8 cellular contexts compared by ENCODE assay signal in the genomic region with DNA sequence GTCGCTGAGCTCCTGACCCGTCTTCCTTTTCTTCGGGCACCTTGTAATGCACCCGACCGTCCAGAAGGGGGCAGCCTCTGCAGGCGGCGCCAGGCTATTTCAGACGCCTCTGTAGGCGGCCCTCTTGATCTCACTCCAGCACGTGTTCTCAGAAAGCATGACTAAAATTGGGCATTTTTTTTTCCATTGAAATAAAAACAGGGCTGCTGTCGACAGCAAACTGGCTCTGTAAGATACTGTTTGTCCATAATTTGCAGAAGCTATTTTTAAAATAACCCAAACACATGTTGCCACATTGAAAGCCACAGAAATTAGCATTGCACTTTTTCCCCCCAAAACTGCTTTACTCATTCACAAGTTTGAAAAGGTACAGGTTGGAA.
DNase-seq lines count a peak whose midpoint lies in the region; ATAC-seq and TF ChIP-seq lines count a peak whose summit lies in the region.

No MANE protein-coding gene starts in this region.

- H3K4me1 ChIP-seq in DND-41 (ENCODE audit: insufficient read depth, low read length) = peaks cover 10% of the 10 kb centered on the region

- H2AFZ ChIP-seq in DND-41 (ENCODE audit: low read depth, low read length) = peak overlapping the region; percentile 94

- H3K36me3 ChIP-seq in DND-41 (ENCODE audit: insufficient read depth, low read length) = no peaks in the 10 kb centered on the region
- H3K36me3 ChIP-seq in WERI-Rb-1 = no peaks in the 10 kb centered on the region
- H3K36me3 ChIP-seq in brain microvascular endothelial cell (replicated peaks) = no peaks in the 10 kb centered on the region

- TF ChIP-seq CTCF in DND-41 (IDR thresholded peaks at IDR 0.05; ENCODE audit: borderline replicate concordance, extremely low read depth, low read length, poor library complexity, severe bottlenecking) = peak; percentile 96
- TF ChIP-seq CTCF in LNCaP clone FGC (IDR thresholded peaks at IDR 0.05; ENCODE audit: control insufficient read depth, extremely low read depth, insufficient read depth) = peak; percentile 91
- TF ChIP-seq CTCF in WERI-Rb-1 (IDR thresholded peaks at IDR 0.05; ENCODE audit: low read depth, low read length) = peak; percentile 71
- peak; percentile 98 for TF ChIP-seq CTCF in brain microvascular endothelial cell (IDR thresholded peaks at IDR 0.05; ENCODE audit: low read depth, low read length, missing control alignments)

- peak; percentile 94 for ATAC-seq in DND-41 (ENCODE audit: insufficient read depth, low read depth)
- ATAC-seq in GM21576 (IDR thresholded peaks at IDR 0.05; ENCODE audit: unreplicated experiment) = peak; percentile 65
- ATAC-seq in HG03432 (IDR thresholded peaks at IDR 0.05; ENCODE audit: unreplicated experiment) = no peak

- H3K79me2 ChIP-seq in DND-41 (ENCODE audit: insufficient read depth, low read length) = no peaks in the 10 kb centered on the region

- H3K4me3 ChIP-seq in DND-41 (ENCODE audit: low read depth in 1 of 2, low read length in 2 of 2) (peak overlapping the region in 1 of 2 experiments; percentile 49; a peak in 2 of 4 replicates), LNCaP clone FGC (ENCODE audit: low read depth, low read length) (no peak overlapping the region), WERI-Rb-1 (ENCODE audit: low read depth, low read length) (no peak overlapping the region), brain microvascular endothelial cell (ENCODE audit: low read depth, low read length) (no peak overlapping the region)

- H3K27ac ChIP-seq in DND-41 (ENCODE audit: low read length) (no peak overlapping the region), WERI-Rb-1 (no peak overlapping the region), brain microvascular endothelial cell (no peak overlapping the region)

- no peaks in the 10 kb centered on the region for H4K20me1 ChIP-seq in DND-41 (ENCODE audit: insufficient read depth, low read length)

- H3K9me3 ChIP-seq in DND-41 (ENCODE audit: insufficient read depth, low read length, severe bottlenecking) (no peaks in the 10 kb centered on the region), WERI-Rb-1 (ENCODE audit: severe bottlenecking) (no peaks in the 10 kb centered on the region)

- peak overlapping the region; percentile 67 for H3K4me2 ChIP-seq in DND-41 (ENCODE audit: insufficient read depth, low read length)

- H3K9ac ChIP-seq in DND-41 (ENCODE audit: low read depth, low read length) = peak overlapping the region; percentile 24; the same call in 1 of the 2 replicates

- in situ Hi-C loops in brain microvascular endothelial cell (cut with HindIII; ENCODE audit: low pct_ligation_motif_present, low sequenced_read_pairs) = loop anchor here (25.0 kb wide), 2 partner anchors 211 to 811 kb away; no protein-coding TSS in a partner anchor

- H3K27me3 ChIP-seq in DND-41 (ENCODE audit: insufficient read depth, low read length, poor library complexity) = no peaks in the 10 kb centered on the region
- H3K27me3 ChIP-seq in WERI-Rb-1 (ENCODE audit: insufficient read depth, low read depth, severe bottlenecking) = no peaks in the 10 kb centered on the region
- H3K27me3 ChIP-seq in brain microvascular endothelial cell (replicated peaks) = no peaks in the 10 kb centered on the region

- DNase-seq in DND-41 (peak; percentile 81), LNCaP clone FGC (ENCODE audit: low read depth) (no peak), WERI-Rb-1 (peak; percentile 48), brain microvascular endothelial cell (peak; percentile 61), iris pigment epithelial cell (ENCODE audit: low read depth) (peak; percentile 68)
- peak; percentile 63 to 79 (median 72) for DNase-seq in stimulated activated CD4-positive, alpha-beta T cell treated with anti-CD3 and anti-CD28 coated beads, Interleukin-1b, Interleukin-23, amount 100 ng/mL, for 24 hours (ENCODE audit: low read depth in 4 of 4, low spot score in 1 of 4)
